Comparison of ENCODE assay signal across 1 cellular context in the genomic region with DNA sequence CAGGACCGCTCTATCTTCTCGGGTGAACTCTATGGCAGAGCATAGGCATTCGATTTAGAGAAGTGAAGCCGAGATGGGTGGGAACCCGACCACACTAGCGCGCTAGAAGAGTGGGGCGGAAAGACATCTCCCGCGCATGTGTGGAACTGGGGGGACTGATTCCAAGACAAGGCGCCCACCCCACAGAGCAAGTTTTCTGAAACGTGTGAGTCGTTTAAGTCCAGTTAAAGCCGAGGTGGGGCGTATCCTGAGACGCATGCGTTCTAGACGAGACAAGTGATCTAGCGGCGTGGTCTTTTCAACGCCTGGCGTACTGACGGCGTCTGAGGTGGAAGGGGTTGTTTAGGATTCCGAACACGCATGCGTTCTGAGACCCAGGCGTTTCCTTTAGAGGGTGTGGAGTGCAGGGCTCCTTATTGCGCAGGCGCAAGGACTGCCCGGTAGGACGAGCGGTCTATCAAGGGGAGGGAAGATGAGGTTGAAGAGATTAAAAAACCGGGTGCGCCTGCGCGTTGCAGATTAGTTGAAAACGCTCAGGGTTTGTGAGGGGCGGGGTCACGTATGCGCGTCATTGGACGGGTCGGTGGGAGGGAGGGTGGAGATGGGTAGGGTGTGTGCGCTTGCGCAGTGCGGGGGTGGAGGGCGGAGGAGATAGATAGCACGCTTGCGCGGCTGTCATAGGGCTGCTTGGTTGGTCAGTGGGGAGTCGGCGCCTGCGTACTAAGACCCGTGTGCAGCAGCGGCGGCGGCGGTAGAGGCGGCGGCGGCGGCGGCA.
A peak's percentile ranks its signal among the peaks of the same experiment; 100 is the strongest.
TF ChIP-seq lines count a peak whose summit lies in the region.

TSS of gene EIF5A (plus strand) at position 718 of the 775 bp plus-strand sequence. CDS start 2,008 bp downstream, outside the sequence.

TF ChIP-seq in HepG2, 621 proteins besides CTCF, POLR2A, EP300 and RAD21 (continued from another document and continues in another):
- no peak for TF ChIP-seq ZNF318 (CRISPR knock-in tag; IDR thresholded peaks at IDR 0.05)
- no peak for TF ChIP-seq FOXK1 (CRISPR knock-in tag; IDR thresholded peaks at IDR 0.05; ENCODE audit: borderline replicate concordance, low read depth)
- TF ChIP-seq, protein P1, sequence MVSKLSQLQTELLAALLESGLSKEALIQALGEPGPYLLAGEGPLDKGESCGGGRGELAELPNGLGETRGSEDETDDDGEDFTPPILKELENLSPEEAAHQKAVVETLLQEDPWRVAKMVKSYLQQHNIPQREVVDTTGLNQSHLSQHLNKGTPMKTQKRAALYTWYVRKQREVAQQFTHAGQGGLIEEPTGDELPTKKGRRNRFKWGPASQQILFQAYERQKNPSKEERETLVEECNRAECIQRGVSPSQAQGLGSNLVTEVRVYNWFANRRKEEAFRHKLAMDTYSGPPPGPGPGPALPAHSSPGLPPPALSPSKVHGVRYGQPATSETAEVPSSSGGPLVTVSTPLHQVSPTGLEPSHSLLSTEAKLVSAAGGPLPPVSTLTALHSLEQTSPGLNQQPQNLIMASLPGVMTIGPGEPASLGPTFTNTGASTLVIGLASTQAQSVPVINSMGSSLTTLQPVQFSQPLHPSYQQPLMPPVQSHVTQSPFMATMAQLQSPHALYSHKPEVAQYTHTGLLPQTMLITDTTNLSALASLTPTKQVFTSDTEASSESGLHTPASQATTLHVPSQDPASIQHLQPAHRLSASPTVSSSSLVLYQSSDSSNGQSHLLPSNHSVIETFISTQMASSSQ (IDR thresholded peaks at IDR 0.05; ENCODE audit: low read depth), result 0 out of 2 replicates have a peak, but pooled peaks have one; percentile 9
- TF ChIP-seq, protein P1 (CRISPR knock-in tag; IDR thresholded peaks at IDR 0.05; ENCODE audit: borderline replicate concordance), result peak; percentile 24; the same call in 1 of the 2 replicates
- no peak for TF ChIP-seq KMT2B (CRISPR knock-in tag; IDR thresholded peaks at IDR 0.05)
- no peak; the same call in 1 of the 2 replicates for TF ChIP-seq ZNF747 (CRISPR knock-in tag; IDR thresholded peaks at IDR 0.05; ENCODE audit: borderline replicate concordance)
- TF ChIP-seq FOXK2 (IDR thresholded peaks at IDR 0.05), result peak; percentile 72; the same call in 1 of the 2 replicates
- TF ChIP-seq TCF7 (IDR thresholded peaks at IDR 0.05; ENCODE audit: low read depth), result no peak
- 0 out of 2 replicates have a peak, but pooled peaks have one; percentile 12 for TF ChIP-seq POGK (CRISPR knock-in tag; conservative IDR thresholded peaks at IDR 0.05)
- peak; percentile 87; the same call in 1 of the 2 replicates for TF ChIP-seq HOXA3 (CRISPR knock-in tag; IDR thresholded peaks at IDR 0.05)
- TF ChIP-seq IRF9 (CRISPR knock-in tag; IDR thresholded peaks at IDR 0.05; ENCODE audit: borderline replicate concordance), result no peak
- TF ChIP-seq, protein P2, sequence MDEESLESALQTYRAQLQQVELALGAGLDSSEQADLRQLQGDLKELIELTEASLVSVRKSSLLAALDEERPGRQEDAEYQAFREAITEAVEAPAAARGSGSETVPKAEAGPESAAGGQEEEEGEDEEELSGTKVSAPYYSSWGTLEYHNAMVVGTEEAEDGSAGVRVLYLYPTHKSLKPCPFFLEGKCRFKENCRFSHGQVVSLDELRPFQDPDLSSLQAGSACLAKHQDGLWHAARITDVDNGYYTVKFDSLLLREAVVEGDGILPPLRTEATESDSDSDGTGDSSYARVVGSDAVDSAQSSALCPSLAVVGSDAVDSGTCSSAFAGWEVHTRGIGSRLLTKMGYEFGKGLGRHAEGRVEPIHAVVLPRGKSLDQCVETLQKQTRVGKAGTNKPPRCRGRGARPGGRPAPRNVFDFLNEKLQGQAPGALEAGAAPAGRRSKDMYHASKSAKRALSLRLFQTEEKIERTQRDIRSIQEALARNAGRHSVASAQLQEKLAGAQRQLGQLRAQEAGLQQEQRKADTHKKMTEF (CRISPR knock-in tag; IDR thresholded peaks at IDR 0.05), result peak; percentile 64
- no peak; the same call in 1 of the 2 replicates for TF ChIP-seq ZNF619 (CRISPR knock-in tag; IDR thresholded peaks at IDR 0.05)
- TF ChIP-seq ZNF225 (CRISPR knock-in tag; IDR thresholded peaks at IDR 0.05), result no peak
- TF ChIP-seq, protein P3, sequence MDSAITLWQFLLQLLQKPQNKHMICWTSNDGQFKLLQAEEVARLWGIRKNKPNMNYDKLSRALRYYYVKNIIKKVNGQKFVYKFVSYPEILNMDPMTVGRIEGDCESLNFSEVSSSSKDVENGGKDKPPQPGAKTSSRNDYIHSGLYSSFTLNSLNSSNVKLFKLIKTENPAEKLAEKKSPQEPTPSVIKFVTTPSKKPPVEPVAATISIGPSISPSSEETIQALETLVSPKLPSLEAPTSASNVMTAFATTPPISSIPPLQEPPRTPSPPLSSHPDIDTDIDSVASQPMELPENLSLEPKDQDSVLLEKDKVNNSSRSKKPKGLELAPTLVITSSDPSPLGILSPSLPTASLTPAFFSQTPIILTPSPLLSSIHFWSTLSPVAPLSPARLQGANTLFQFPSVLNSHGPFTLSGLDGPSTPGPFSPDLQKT (CRISPR knock-in tag; IDR thresholded peaks at IDR 0.05; ENCODE audit: borderline replicate concordance), result no peak
- TF ChIP-seq THAP11 (CRISPR knock-in tag; IDR thresholded peaks at IDR 0.05), result peak; percentile 85
- TF ChIP-seq, protein P4, sequence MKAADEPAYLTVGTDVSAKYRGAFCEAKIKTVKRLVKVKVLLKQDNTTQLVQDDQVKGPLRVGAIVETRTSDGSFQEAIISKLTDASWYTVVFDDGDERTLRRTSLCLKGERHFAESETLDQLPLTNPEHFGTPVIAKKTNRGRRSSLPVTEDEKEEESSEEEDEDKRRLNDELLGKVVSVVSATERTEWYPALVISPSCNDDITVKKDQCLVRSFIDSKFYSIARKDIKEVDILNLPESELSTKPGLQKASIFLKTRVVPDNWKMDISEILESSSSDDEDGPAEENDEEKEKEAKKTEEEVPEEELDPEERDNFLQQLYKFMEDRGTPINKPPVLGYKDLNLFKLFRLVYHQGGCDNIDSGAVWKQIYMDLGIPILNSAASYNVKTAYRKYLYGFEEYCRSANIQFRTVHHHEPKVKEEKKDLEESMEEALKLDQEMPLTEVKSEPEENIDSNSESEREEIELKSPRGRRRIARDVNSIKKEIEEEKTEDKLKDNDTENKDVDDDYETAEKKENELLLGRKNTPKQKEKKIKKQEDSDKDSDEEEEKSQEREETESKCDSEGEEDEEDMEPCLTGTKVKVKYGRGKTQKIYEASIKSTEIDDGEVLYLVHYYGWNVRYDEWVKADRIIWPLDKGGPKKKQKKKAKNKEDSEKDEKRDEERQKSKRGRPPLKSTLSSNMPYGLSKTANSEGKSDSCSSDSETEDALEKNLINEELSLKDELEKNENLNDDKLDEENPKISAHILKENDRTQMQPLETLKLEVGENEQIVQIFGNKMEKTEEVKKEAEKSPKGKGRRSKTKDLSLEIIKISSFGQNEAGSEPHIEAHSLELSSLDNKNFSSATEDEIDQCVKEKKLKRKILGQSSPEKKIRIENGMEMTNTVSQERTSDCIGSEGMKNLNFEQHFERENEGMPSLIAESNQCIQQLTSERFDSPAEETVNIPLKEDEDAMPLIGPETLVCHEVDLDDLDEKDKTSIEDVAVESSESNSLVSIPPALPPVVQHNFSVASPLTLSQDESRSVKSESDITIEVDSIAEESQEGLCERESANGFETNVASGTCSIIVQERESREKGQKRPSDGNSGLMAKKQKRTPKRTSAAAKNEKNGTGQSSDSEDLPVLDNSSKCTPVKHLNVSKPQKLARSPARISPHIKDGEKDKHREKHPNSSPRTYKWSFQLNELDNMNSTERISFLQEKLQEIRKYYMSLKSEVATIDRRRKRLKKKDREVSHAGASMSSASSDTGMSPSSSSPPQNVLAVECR (CRISPR knock-in tag; IDR thresholded peaks at IDR 0.05; ENCODE audit: borderline replicate concordance), result peak; percentile 51; the same call in 1 of the 2 replicates
- peak; percentile 61; the same call in 1 of the 2 replicates for TF ChIP-seq MTA1 (CRISPR knock-in tag; IDR thresholded peaks at IDR 0.05; ENCODE audit: borderline replicate concordance)
- no peak for TF ChIP-seq ZNF83 (CRISPR knock-in tag; IDR thresholded peaks at IDR 0.05; ENCODE audit: borderline replicate concordance)
